ENCODE assay signal across 9 cellular contexts in the genomic region with DNA sequence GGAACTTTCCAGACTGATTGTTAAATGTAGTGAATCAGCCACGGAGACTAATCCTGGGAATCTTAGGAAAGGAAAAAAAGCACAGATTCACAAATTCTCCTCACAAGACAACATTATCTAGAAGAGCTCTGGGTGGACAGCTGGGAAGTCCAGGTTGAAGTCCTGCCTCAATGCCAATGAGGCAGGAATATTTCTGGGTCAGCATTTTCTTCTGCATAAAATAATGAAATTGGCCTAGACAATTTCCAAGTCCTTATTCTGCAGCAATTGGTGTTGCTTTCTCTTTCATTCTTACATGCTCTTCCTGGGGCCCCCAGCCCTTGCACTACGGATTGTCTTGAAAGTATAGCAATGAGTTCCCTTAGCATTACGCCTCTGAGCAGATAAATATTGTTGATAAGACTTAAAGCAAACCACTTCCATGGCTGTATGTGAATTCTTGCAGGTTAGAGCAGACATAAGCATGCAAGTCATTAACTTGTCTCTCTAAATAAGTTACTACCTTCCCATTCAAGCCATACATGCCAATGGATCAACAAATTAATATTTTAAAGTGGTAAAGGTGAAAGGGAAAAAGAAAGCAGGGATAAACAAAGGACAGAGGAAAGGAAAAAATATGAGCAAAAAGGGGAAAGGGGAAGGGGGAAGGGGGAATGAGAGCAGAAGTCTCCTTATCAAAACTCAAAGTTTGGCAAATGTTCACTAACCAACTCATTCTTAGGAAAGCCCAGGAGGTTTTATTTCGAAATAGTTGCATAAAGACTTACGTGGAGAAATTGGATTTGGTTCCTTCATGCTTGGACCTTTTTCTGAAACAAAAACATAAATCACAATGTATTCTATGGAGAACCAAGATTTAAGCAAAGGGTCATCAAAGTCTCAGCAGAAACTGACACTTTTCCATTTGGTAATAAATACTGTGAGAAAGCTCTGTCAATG.
DNase-seq lines count a peak whose midpoint lies in the region; ATAC-seq and TF ChIP-seq lines count a peak whose summit lies in the region.
"Had no signal": no experiment of that assay in that cellular context is flagged by ENCODE, and none has a peak within 500 bp of the region (broad histone marks: within the 10 kb centered on the region; RNA-seq: fewer than 3 reads in every experiment).

No MANE protein-coding gene starts in this region.

- peak overlapping the region; percentile 52 to 77 (median 74) for H3K4me3 Mint-ChIP-seq in immature natural killer cell

- TF ChIP-seq POLR2A in transverse colon (IDR thresholded peaks at IDR 0.05): no peak

- H3K27me3 ChIP-seq in transverse colon: no peaks in the 10 kb centered on the region
- H3K27me3 ChIP-seq: cardiac muscle cell had no signal

- no peak for TF ChIP-seq EP300 in transverse colon (IDR thresholded peaks at IDR 0.05; ENCODE audit: low read depth)

- no peaks in the 10 kb centered on the region for H3K9me3 Mint-ChIP-seq in immature natural killer cell

- intact Hi-C loops in transverse colon (cut with DNase I; ENCODE audit: low total_unique reads): no loop called here

- ATAC-seq in GM18511 (IDR thresholded peaks at IDR 0.05; ENCODE audit: unreplicated experiment): peak; percentile 90
- ATAC-seq in HG02763 (IDR thresholded peaks at IDR 0.05; ENCODE audit: unreplicated experiment): peak; percentile 90

- H3K27me3 Mint-ChIP-seq in immature natural killer cell (ENCODE audit: low read depth in 3 of 3): peaks cover 4 to 30% (median 27%) of the 10 kb centered on the region in 3 donors

- peak overlapping the region; percentile 83 to 95 (median 88) for H3K27ac Mint-ChIP-seq in immature natural killer cell

- in situ Hi-C loops in transverse colon (cut with MboI; ENCODE audit: low pct_ligation_motif_present in 1 of 4, low pct_unique_long_range_greater_than_20kb in 1 of 4, low sequenced_read_pairs in 3 of 4): no loop called here

- H3K27ac ChIP-seq in transverse colon: peak overlapping the region in 1 of 4 donors; percentile 2
- H3K27ac ChIP-seq: cardiac muscle cell had no signal

- H3K36me3 Mint-ChIP-seq in immature natural killer cell: peaks cover 61 to 85% (median 77%) of the 10 kb centered on the region in 3 donors

- 42 to 53% methylated on average over 5 of the region's 5 CpGs for WGBS in transverse colon (ENCODE audit: low coverage in 1 of 2), 2 donors

- peaks cover 0 to 7% (median 4%) of the 10 kb centered on the region in 4 donors for H3K4me1 ChIP-seq in transverse colon

- no peaks in the 10 kb centered on the region for H3K36me3 ChIP-seq in transverse colon
- H3K36me3 ChIP-seq: cardiac muscle cell had no signal

- no peak overlapping the region for H3K4me3 ChIP-seq in transverse colon
- H3K4me3 ChIP-seq: cardiac muscle cell had no signal

- no peaks in the 10 kb centered on the region for H3K9me3 ChIP-seq in transverse colon

- TF ChIP-seq CTCF in transverse colon (IDR thresholded peaks at IDR 0.05): no peak

- peak; percentile 9 for DNase-seq in activated CD4-positive, alpha-beta T cell treated with anti-CD3 and anti-CD28 coated beads, Interleukin-2, amount 50 U/mL, for 1 hour
- DNase-seq in immature natural killer cell: peak; percentile 61 to 66 (median 62)
- DNase-seq in cerebellum (ENCODE audit: low spot score): no peak
- no peak for DNase-seq in Ammon's horn (ENCODE audit: low spot score)
- no peak for DNase-seq in transverse colon
- no peak for DNase-seq in islet precursor cell

- H3K4me1 Mint-ChIP-seq in immature natural killer cell: peaks cover 80 to 95% of the 10 kb centered on the region in 2 donors

Comparison
In these comparisons a context has a peak if more than half of its experiments do, and no peak if none do; other contexts are left out.
1. DNase-seq: peak in activated CD4-positive, alpha-beta T cell treated with anti-CD3 and anti-CD28 coated beads, Interleukin-2, amount 50 U/mL, for 1 hour (single experiment) and immature natural killer cell (3 of 3); none in cerebellum (single experiment), Ammon's horn (single experiment), transverse colon (single experiment) and islet precursor cell (single experiment).